Comparison of ENCODE assay signal across 8 cellular contexts in genomic region chr6:52576054-52576391, GRCh38. TPM values are rescaled to one million over a fixed set of nuclear protein-coding genes. Genes with fewer than 3 reads are reported as not detected.
DNase-seq lines count a peak whose midpoint lies in the region; ATAC-seq lines count a peak whose summit lies in the region.

No MANE protein-coding gene starts in this region.

- peak overlapping the region; percentile 73 for H3K4me3 Mint-ChIP-seq in activated CD8-positive, alpha-beta T cell treated with anti-CD3 and anti-CD28 coated beads, Interleukin-2, amount 10 ng/mL, durations not matched to agents 7 days and 5 days

- H3K27ac Mint-ChIP-seq in activated CD8-positive, alpha-beta T cell treated with anti-CD3 and anti-CD28 coated beads, Interleukin-2, amount 10 ng/mL, durations not matched to agents 7 days and 5 days = peak overlapping the region; percentile 23

- no peaks in the 10 kb centered on the region for H3K9me3 ChIP-seq in HAP-1
- no peaks in the 10 kb centered on the region for H3K9me3 ChIP-seq in iPS DF 6.9 (ENCODE audit: control insufficient read depth, insufficient read depth, low read length)
- no peaks in the 10 kb centered on the region for H3K9me3 ChIP-seq in skeletal muscle tissue (ENCODE audit: control insufficient read depth in 3 of 3, low read length in 3 of 3)

- no CpG with 5 or more reads among the region's 8 CpGs for WGBS in iPS DF 6.9 (ENCODE audit: insufficient coverage, insufficient read length)

- H3K36me3 Mint-ChIP-seq in activated CD8-positive, alpha-beta T cell treated with anti-CD3 and anti-CD28 coated beads, Interleukin-2, amount 10 ng/mL, durations not matched to agents 7 days and 5 days (ENCODE audit: low read depth) = no peaks in the 10 kb centered on the region

- peak overlapping the region; percentile 45 to 82 (median 70) for H3K9ac ChIP-seq in skeletal muscle tissue (ENCODE audit: low read depth in 1 of 3, low read length in 3 of 3)

- peak overlapping the region; percentile 48 for H3K4me3 ChIP-seq in HAP-1
- peak overlapping the region; percentile 67; the same call in 1 of the 2 replicates for H3K4me3 ChIP-seq in iPS DF 6.9 (ENCODE audit: low read length)
- H3K4me3 ChIP-seq in skeletal muscle tissue (ENCODE audit: low read length in 3 of 3) = peak overlapping the region; percentile 76 to 96 (median 93)

- DNase-seq in HAP-1 (ENCODE audit: low spot score in 2 of 2) = no peak
- DNase-seq in activated CD8-positive, alpha-beta T cell treated with anti-CD3 and anti-CD28 coated beads, Interleukin-2, amount 10 ng/mL, durations not matched to agents 7 days and 5 days = no peak
- DNase-seq in iPS DF 6.9 (ENCODE audit: low read depth, low spot score) = no peak
- no peak for DNase-seq in kidney tubule cell (ENCODE audit: low spot score)
- DNase-seq in EL = no peak
- DNase-seq in iPS-NIHi7 (ENCODE audit: extremely low spot score) = no peak
- no peak for DNase-seq in NCI-H226

- no peaks in the 10 kb centered on the region for H3K27me3 ChIP-seq in HAP-1 (ENCODE audit: low read depth)
- H3K27me3 ChIP-seq in iPS DF 6.9 (ENCODE audit: control insufficient read depth, insufficient read depth, low read length) = no peaks in the 10 kb centered on the region
- no peaks in the 10 kb centered on the region for H3K27me3 ChIP-seq in skeletal muscle tissue (ENCODE audit: control insufficient read depth in 3 of 3, insufficient read depth in 3 of 3, low read length in 3 of 3)

- H3K27ac ChIP-seq in iPS DF 6.9 (ENCODE audit: low read length) = no peak overlapping the region
- peak overlapping the region; percentile 25 for H3K27ac ChIP-seq in skeletal muscle tissue (ENCODE audit: low read depth, low read length)

- no peaks in the 10 kb centered on the region for H3K36me3 ChIP-seq in HAP-1 (replicated peaks)
- H3K36me3 ChIP-seq in iPS DF 6.9 (ENCODE audit: control insufficient read depth, insufficient read depth, low read length) = no peaks in the 10 kb centered on the region
- no peaks in the 10 kb centered on the region for H3K36me3 ChIP-seq in skeletal muscle tissue (ENCODE audit: control insufficient read depth in 3 of 3, insufficient read depth in 3 of 3, low read length in 3 of 3)

- H3K4me1 ChIP-seq in HAP-1 (peaks cover 33% of the 10 kb centered on the region), iPS DF 6.9 (ENCODE audit: control insufficient read depth, insufficient read depth, low read length) (peaks cover 4% of the 10 kb centered on the region; the same call in 1 of the 2 replicates), skeletal muscle tissue (ENCODE audit: control insufficient read depth in 3 of 3, insufficient read depth in 3 of 3, low read length in 3 of 3) (peaks cover 32 to 37% (median 36%) of the 10 kb centered on the region in 3 donors)

- H3K4me1 Mint-ChIP-seq in activated CD8-positive, alpha-beta T cell treated with anti-CD3 and anti-CD28 coated beads, Interleukin-2, amount 10 ng/mL, durations not matched to agents 7 days and 5 days (ENCODE audit: low read depth) = peaks cover 33% of the 10 kb centered on the region

- peaks cover 44% of the 10 kb centered on the region for H3K27me3 Mint-ChIP-seq in activated CD8-positive, alpha-beta T cell treated with anti-CD3 and anti-CD28 coated beads, Interleukin-2, amount 10 ng/mL, durations not matched to agents 7 days and 5 days (ENCODE audit: low read depth)

- POLR2A ChIA-PET in activated CD8-positive, alpha-beta T cell treated with anti-CD3 and anti-CD28 coated beads, Interleukin-2, amount 10 ng/mL, durations not matched to agents 7 days and 5 days (lab: Charles Lee) = interaction anchor here (0.8 kb wide), 1 partner anchor 158 kb away, joined by 3 read pairs; no protein-coding TSS in a partner anchor

- CTCF ChIA-PET in activated CD8-positive, alpha-beta T cell treated with anti-CD3 and anti-CD28 coated beads, Interleukin-2, amount 10 ng/mL, durations not matched to agents 7 days and 5 days (lab: Charles Lee) = interaction anchor here (1.0 to 3.0 kb wide), 14 partner anchors 9 to 291 kb away, joined by 3 to 17 read pairs (median 4); no protein-coding TSS in a partner anchor

- in situ Hi-C loops in HAP-1 (cut with MboI; ENCODE audit: low sequenced_read_pairs) = loop anchor here (5.0 kb wide), 1 partner anchor 154 kb away; the partner anchor contains the start of gene EFHC1

- H3K9me3 Mint-ChIP-seq in activated CD8-positive, alpha-beta T cell treated with anti-CD3 and anti-CD28 coated beads, Interleukin-2, amount 10 ng/mL, durations not matched to agents 7 days and 5 days (ENCODE audit: insufficient read depth) = no peaks in the 10 kb centered on the region

- ATAC-seq in activated CD8-positive, alpha-beta T cell treated with anti-CD3 and anti-CD28 coated beads, Interleukin-2, amount 10 ng/mL, durations not matched to agents 7 days and 5 days = no peak

RNA-seq across cellular contexts. Expression of gene TRAM2, which starts 0.8 kb away (rescaled TPM):
- 1 to 10 TPM; 1.4 TPM for total RNA-seq in activated CD8-positive, alpha-beta T cell treated with anti-CD3 and anti-CD28 coated beads, Interleukin-2, amount 10 ng/mL, durations not matched to agents 7 days and 5 days
- total RNA-seq in skeletal muscle tissue = 13.6 TPM
